5 cellular contexts compared by ENCODE assay signal in the genomic region with DNA sequence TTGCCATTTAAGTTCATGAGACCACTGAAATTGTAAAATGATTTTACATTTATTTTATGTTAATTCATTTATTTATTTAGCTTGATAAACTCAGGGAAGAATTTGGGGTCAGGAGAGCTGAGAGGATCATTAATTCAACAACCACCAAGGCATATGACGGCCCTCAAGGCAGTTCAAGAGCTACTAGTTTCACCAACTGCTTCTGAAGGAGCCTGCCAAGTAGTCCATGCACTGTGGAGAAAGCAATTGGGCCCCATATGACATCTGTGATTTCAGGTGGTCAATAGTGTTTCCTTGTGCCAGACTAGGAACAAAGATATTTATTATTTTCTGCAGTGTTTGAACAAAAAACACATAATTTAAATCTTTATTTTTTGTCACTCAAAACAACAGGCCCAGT.
"Had no signal": no experiment of that assay in that cellular context is flagged by ENCODE, and none has a peak within 500 bp of the region (broad histone marks: within the 10 kb centered on the region; RNA-seq: fewer than 3 reads in every experiment).

No MANE protein-coding gene starts in this region.

- DNase-seq: H9, HCEC 1CT, IMR-90 had no signal

- H3K4me3 ChIP-seq: GM23338, K562 had no signal
